19 cellular contexts compared by ENCODE assay signal in the genomic region with DNA sequence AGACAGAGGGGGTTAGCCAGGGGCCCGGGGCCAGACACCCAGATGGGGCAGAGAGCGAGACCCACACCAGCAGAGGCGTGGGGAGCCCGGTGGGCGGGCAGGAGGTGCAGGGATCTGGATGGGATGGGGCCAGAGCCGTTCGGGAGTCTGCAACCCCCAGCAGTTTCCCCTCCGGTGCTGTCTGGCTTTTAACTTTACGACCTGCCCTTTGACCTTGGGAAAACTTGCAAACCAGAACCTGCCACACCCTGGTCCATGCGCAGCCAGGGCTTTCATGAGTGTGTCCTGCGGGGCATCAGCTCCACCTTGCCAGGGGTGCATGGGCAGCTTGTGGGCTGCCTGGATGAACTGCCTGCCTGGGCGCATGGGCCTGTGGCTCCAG. TPM values are rescaled to one million over a fixed set of nuclear protein-coding genes. Genes with fewer than 3 reads are reported as not detected.
DNase-seq lines count a peak whose midpoint lies in the region; ATAC-seq and TF ChIP-seq lines count a peak whose summit lies in the region.
"Had no signal": no experiment of that assay in that cellular context is flagged by ENCODE, and none has a peak within 500 bp of the region (broad histone marks: within the 10 kb centered on the region; RNA-seq: fewer than 3 reads in every experiment).

No MANE protein-coding gene starts in this region.

- peak; percentile 88 for DNase-seq in chondrocyte (ENCODE audit: low spot score)
- peak in 1 of 2 donors; percentile 73 for DNase-seq in left lung
- no peak for DNase-seq in stimulated activated effector memory CD8-positive, alpha-beta T cell treated with anti-CD3 and anti-CD28 coated beads, Interleukin-12 subunit alpha, Interleukin-12 subunit beta, amount 100 ng/mL, for 72 hours (ENCODE audit: low spot score in 2 of 2)
- DNase-seq in NCI-H510A (lab: John Stamatoyannopoulos, UW): no peak
- DNase-seq in osteoblast (ENCODE audit: insufficient read length, low spot score, missing footprints): no peak
- DNase-seq in suprapubic skin (ENCODE audit: low spot score in 2 of 2): no peak
- DNase-seq: activated naive CD8-positive, alpha-beta T cell treated with anti-CD3 and anti-CD28 coated beads, Interleukin-2, amount 10 ng/mL, durations not matched to agents 7 days and 5 days; foreskin fibroblast; NCI-H1048; NCI-H526; SHP77 treated with DMSO at 0.1 percent for 48 hours; stimulated activated naive CD4-positive, alpha-beta T cell; uterus had no signal

- TF ChIP-seq EP300 in suprapubic skin (IDR thresholded peaks at IDR 0.05): no peak

- H3K4me3 ChIP-seq in HUES48 (ENCODE audit: low read depth, low read length) (no peak overlapping the region), left lung (no peak overlapping the region), osteoblast (ENCODE audit: insufficient read depth, low read length) (no peak overlapping the region), suprapubic skin (no peak overlapping the region)
- H3K4me3 ChIP-seq: prostate gland, uterus had no signal

- intact Hi-C loops in left lung (cut with DNase I): no loop called here

- H4K20me1 ChIP-seq in osteoblast (ENCODE audit: insufficient read depth, low read length): no peaks in the 10 kb centered on the region

- H3K27ac ChIP-seq in HUES48 (ENCODE audit: low read depth, low read length) (no peak overlapping the region), left lung (no peak overlapping the region), osteoblast (ENCODE audit: low read depth, low read length) (no peak overlapping the region), suprapubic skin (no peak overlapping the region)
- H3K27ac ChIP-seq: prostate gland, uterus had no signal

- no peak for TF ChIP-seq POLR2A in suprapubic skin (IDR thresholded peaks at IDR 0.05)

- H3K79me2 ChIP-seq in osteoblast (ENCODE audit: insufficient read depth, low read length): no peaks in the 10 kb centered on the region

- 0 out of 2 replicates have a peak overlapping the region, but pooled peaks have one; percentile 3 for H3K9ac ChIP-seq in HUES48 (ENCODE audit: low read depth, low read length)

- no peak overlapping the region for H2AFZ ChIP-seq in osteoblast (ENCODE audit: low read length)

- no peak overlapping the region for H3K27ac Mint-ChIP-seq in chondrocyte (ENCODE audit: unreplicated experiment)
- H3K27ac Mint-ChIP-seq in stimulated activated effector memory CD8-positive, alpha-beta T cell treated with anti-CD3 and anti-CD28 coated beads, Interleukin-12 subunit alpha, Interleukin-12 subunit beta, amount 100 ng/mL, for 72 hours: no peak overlapping the region
- H3K27ac Mint-ChIP-seq: activated naive CD8-positive, alpha-beta T cell treated with anti-CD3 and anti-CD28 coated beads, Interleukin-2, amount 10 ng/mL, durations not matched to agents 7 days and 5 days; B cell; dendritic cell treated with granulocyte-macrophage colony-stimulating factor and Interleukin-4, amounts not matched to agents 40 ng/mL and 50 ng/mL, for 4 days; T-helper 2 cell treated with Interferon-gamma antibody and Interleukin-4, amounts not matched to agents 5 μg/mL and 100 μg/mL, for 36 hours had no signal

- no peak overlapping the region for H3K4me3 Mint-ChIP-seq in chondrocyte (ENCODE audit: unreplicated experiment)
- no peak overlapping the region for H3K4me3 Mint-ChIP-seq in stimulated activated effector memory CD8-positive, alpha-beta T cell treated with anti-CD3 and anti-CD28 coated beads, Interleukin-12 subunit alpha, Interleukin-12 subunit beta, amount 100 ng/mL, for 72 hours
- H3K4me3 Mint-ChIP-seq: activated naive CD8-positive, alpha-beta T cell treated with anti-CD3 and anti-CD28 coated beads, Interleukin-2, amount 10 ng/mL, durations not matched to agents 7 days and 5 days; B cell; dendritic cell treated with granulocyte-macrophage colony-stimulating factor and Interleukin-4, amounts not matched to agents 40 ng/mL and 50 ng/mL, for 4 days; T-helper 2 cell treated with Interferon-gamma antibody and Interleukin-4, amounts not matched to agents 5 μg/mL and 100 μg/mL, for 36 hours had no signal

- H3K36me3 ChIP-seq in HUES48 (ENCODE audit: control insufficient read depth, insufficient read depth, low read length): no peaks in the 10 kb centered on the region
- peaks cover 0 to 8% of the 10 kb centered on the region in 2 donors for H3K36me3 ChIP-seq in left lung
- H3K36me3 ChIP-seq in osteoblast (ENCODE audit: insufficient read depth, low read length): no peaks in the 10 kb centered on the region
- H3K36me3 ChIP-seq in suprapubic skin: peaks cover 3% of the 10 kb centered on the region
- H3K36me3 ChIP-seq: prostate gland, uterus had no signal

- H3K27me3 ChIP-seq in HUES48 (ENCODE audit: control insufficient read depth, insufficient read depth, low read length) (peaks cover 49% of the 10 kb centered on the region), left lung (no peaks in the 10 kb centered on the region), osteoblast (ENCODE audit: insufficient read depth, low read length) (peaks cover 5% of the 10 kb centered on the region), suprapubic skin (no peaks in the 10 kb centered on the region)
- H3K27me3 ChIP-seq: uterus had no signal

- H3K4me1 ChIP-seq in HUES48 (ENCODE audit: control insufficient read depth, insufficient read depth, low read length): peaks cover 10% of the 10 kb centered on the region
- no peaks in the 10 kb centered on the region for H3K4me1 ChIP-seq in left lung
- H3K4me1 ChIP-seq in osteoblast (ENCODE audit: insufficient read depth, low read length): no peaks in the 10 kb centered on the region
- no peaks in the 10 kb centered on the region for H3K4me1 ChIP-seq in suprapubic skin
- H3K4me1 ChIP-seq: prostate gland, uterus had no signal

- H3K9me3 ChIP-seq in HUES48 (ENCODE audit: control insufficient read depth, insufficient read depth, low read length) (no peaks in the 10 kb centered on the region), left lung (no peaks in the 10 kb centered on the region), osteoblast (ENCODE audit: low read depth, low read length) (no peaks in the 10 kb centered on the region), suprapubic skin (no peaks in the 10 kb centered on the region)
- H3K9me3 ChIP-seq: prostate gland, uterus had no signal

- peak; percentile 9 for ATAC-seq in left lung
- ATAC-seq in stimulated activated effector memory CD8-positive, alpha-beta T cell treated with anti-CD3 and anti-CD28 coated beads, Interleukin-12 subunit alpha, Interleukin-12 subunit beta, amount 100 ng/mL, for 72 hours: peak; percentile 9
- ATAC-seq: activated CD4-positive, CD25-positive, alpha-beta regulatory T cell treated with anti-CD3 and anti-CD28 coated beads, Interleukin-2, amount 50 U/mL, for 24 hours had no signal

- H3K9me3 Mint-ChIP-seq in chondrocyte (ENCODE audit: low read depth): no peaks in the 10 kb centered on the region
- H3K9me3 Mint-ChIP-seq in stimulated activated effector memory CD8-positive, alpha-beta T cell treated with anti-CD3 and anti-CD28 coated beads, Interleukin-12 subunit alpha, Interleukin-12 subunit beta, amount 100 ng/mL, for 72 hours: no peaks in the 10 kb centered on the region
- H3K9me3 Mint-ChIP-seq: activated naive CD8-positive, alpha-beta T cell treated with anti-CD3 and anti-CD28 coated beads, Interleukin-2, amount 10 ng/mL, durations not matched to agents 7 days and 5 days; dendritic cell treated with granulocyte-macrophage colony-stimulating factor and Interleukin-4, amounts not matched to agents 40 ng/mL and 50 ng/mL, for 4 days; T-helper 2 cell treated with Interferon-gamma antibody and Interleukin-4, amounts not matched to agents 5 μg/mL and 100 μg/mL, for 36 hours had no signal

- no peak overlapping the region for H3K4me2 ChIP-seq in osteoblast (ENCODE audit: insufficient read depth, low read length)

- TF ChIP-seq CTCF in chondrocyte (IDR thresholded peaks at IDR 0.05) (no peak), left lung (IDR thresholded peaks at IDR 0.05) (no peak), osteoblast (IDR thresholded peaks at IDR 0.05; ENCODE audit: extremely low read depth, low read depth, low read length) (no peak), suprapubic skin (IDR thresholded peaks at IDR 0.05) (no peak)

- H3K36me3 Mint-ChIP-seq in chondrocyte (ENCODE audit: low read depth): no peaks in the 10 kb centered on the region
- H3K36me3 Mint-ChIP-seq in stimulated activated effector memory CD8-positive, alpha-beta T cell treated with anti-CD3 and anti-CD28 coated beads, Interleukin-12 subunit alpha, Interleukin-12 subunit beta, amount 100 ng/mL, for 72 hours: no peaks in the 10 kb centered on the region
- H3K36me3 Mint-ChIP-seq: activated naive CD8-positive, alpha-beta T cell treated with anti-CD3 and anti-CD28 coated beads, Interleukin-2, amount 10 ng/mL, durations not matched to agents 7 days and 5 days had no signal

- no peaks in the 10 kb centered on the region for H3K4me1 Mint-ChIP-seq in chondrocyte (ENCODE audit: low read depth)
- H3K4me1 Mint-ChIP-seq in stimulated activated effector memory CD8-positive, alpha-beta T cell treated with anti-CD3 and anti-CD28 coated beads, Interleukin-12 subunit alpha, Interleukin-12 subunit beta, amount 100 ng/mL, for 72 hours: no peaks in the 10 kb centered on the region
- H3K4me1 Mint-ChIP-seq: activated naive CD8-positive, alpha-beta T cell treated with anti-CD3 and anti-CD28 coated beads, Interleukin-2, amount 10 ng/mL, durations not matched to agents 7 days and 5 days; B cell had no signal

- 57% methylated on average over 10 of the region's 12 CpGs for WGBS in suprapubic skin

- peaks cover 3% of the 10 kb centered on the region for H3K27me3 Mint-ChIP-seq in chondrocyte (ENCODE audit: low read depth)
- H3K27me3 Mint-ChIP-seq: activated naive CD8-positive, alpha-beta T cell treated with anti-CD3 and anti-CD28 coated beads, Interleukin-2, amount 10 ng/mL, durations not matched to agents 7 days and 5 days; B cell had no signal

RNA-seq across cellular contexts. Expression of gene JOSD2, which starts 9.8 kb away (rescaled TPM):
- total RNA-seq in chondrocyte (42.5 to 44.7 TPM (median 43.1 TPM) in 3 replicates), left lung (10 to 100 TPM; 44.1 to 52.0 TPM), osteoblast (19.4 and 22.8 TPM in 2 replicates), suprapubic skin (10 to 100 TPM in 3 of 4 donors, 1 to 10 TPM in 1; 9.3 to 31.7 (median 28.7) TPM)

RNA-seq across cellular contexts. Expression of gene ASPDH, which starts 12.5 kb away (rescaled TPM):
- total RNA-seq in chondrocyte (not detected in 3 replicates), left lung (not detected), osteoblast (not detected in 2 replicates), suprapubic skin (not detected)
- total RNA-seq: activated naive CD8-positive, alpha-beta T cell treated with anti-CD3 and anti-CD28 coated beads, Interleukin-2, amount 10 ng/mL, durations not matched to agents 7 days and 5 days; B cell; prostate gland; uterus had no signal

RNA-seq across cellular contexts. Expression of gene GARIN5A, which starts 24.5 kb away (rescaled TPM):
- total RNA-seq in chondrocyte: 1.7 to 2.1 TPM (median 1.9 TPM) in 3 replicates
- total RNA-seq in left lung: 1 to 10 TPM; 2.6 to 4.3 TPM
- total RNA-seq in osteoblast: 0.29 and 0.36 TPM in 2 replicates
- total RNA-seq in suprapubic skin: 1 to 10 TPM in 3 of 4 donors, not detected in 1; 3.9 to 5.0 (median 4.2) TPM

RNA-seq across cellular contexts. Expression of gene EMC10, which starts 24.9 kb away (rescaled TPM):
- total RNA-seq in chondrocyte (132 to 144 TPM (median 144 TPM) in 3 replicates), left lung (100 to 1,000 TPM; 126 to 157 TPM), osteoblast (47.1 and 56.5 TPM in 2 replicates), suprapubic skin (10 to 100 TPM; 34.9 to 77.2 (median 71.1) TPM)
